Comparison of ENCODE assay signal across 14 cellular contexts in the genomic region with DNA sequence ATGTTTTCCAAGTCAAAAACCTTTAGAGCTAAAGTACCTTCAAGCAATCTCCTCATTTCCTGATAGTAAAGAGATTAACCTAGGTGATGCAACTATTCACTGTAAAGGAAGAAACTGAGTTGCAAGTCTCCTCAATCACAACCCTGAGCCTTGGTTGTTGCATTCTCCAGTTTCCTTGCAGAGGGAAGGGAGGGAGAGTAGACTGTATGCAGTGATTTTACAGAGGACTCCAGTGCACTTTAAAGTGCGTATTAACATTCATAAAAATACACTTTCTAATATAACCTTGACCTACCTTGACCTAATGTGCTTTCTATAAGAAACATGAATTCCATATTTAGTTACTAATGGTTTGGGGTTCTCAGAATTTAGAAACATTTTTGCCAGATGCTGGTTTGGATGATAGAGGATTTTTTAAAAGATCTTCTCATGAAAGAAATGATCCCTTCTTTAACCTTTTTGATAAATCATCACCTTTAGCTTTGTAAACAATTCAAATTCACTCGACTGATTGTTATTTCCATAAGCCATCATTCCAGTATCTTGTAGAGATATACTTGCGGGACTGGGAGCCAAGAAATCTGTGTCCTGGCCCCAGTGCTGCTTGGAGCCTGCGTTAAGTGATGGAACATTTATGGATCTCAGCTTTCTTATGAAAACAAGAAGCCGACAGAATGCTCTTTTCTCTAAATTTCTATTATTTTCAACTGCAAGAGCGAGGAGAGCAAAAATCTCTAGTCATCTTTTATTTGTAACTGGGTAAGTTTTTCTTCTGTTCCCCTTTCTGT.
DNase-seq lines count a peak whose midpoint lies in the region; ATAC-seq and TF ChIP-seq lines count a peak whose summit lies in the region.
"Had no signal": no experiment of that assay in that cellular context is flagged by ENCODE, and none has a peak within 500 bp of the region (broad histone marks: within the 10 kb centered on the region; RNA-seq: fewer than 3 reads in every experiment).

No MANE protein-coding gene starts in this region.

- H3K79me1 ChIP-seq in mesendoderm (ENCODE audit: low read length): no peaks in the 10 kb centered on the region

- no CpG with 5 or more reads among the region's 6 CpGs for WGBS in mesendoderm (ENCODE audit: extremely low coverage, insufficient coverage, low lambda C conversion rate)
- 87% methylated on average over 6 of the region's 6 CpGs for WGBS in smooth muscle cell (ENCODE audit: low lambda C conversion rate)

- CTCF ChIA-PET in OCI-LY7 (lab: Charles Lee; ENCODE audit: unreplicated experiment): no interaction called here

- no peaks in the 10 kb centered on the region for H4K20me1 ChIP-seq in OCI-LY7 (ENCODE audit: insufficient read depth, low read length)
- peaks cover 4% of the 10 kb centered on the region for H4K20me1 ChIP-seq in smooth muscle cell (ENCODE audit: low read depth)
- H4K20me1 ChIP-seq: BLaER1 had no signal

- H2BK15ac ChIP-seq in mesendoderm (replicated peaks; ENCODE audit: low read depth): no peak overlapping the region

- POLR2A ChIA-PET in OCI-LY7 (lab: Charles Lee): interaction anchor here (0.5 to 4.2 kb wide), 6 partner anchors 10 to 375 kb away, joined by 3 to 35 read pairs (median 3); no protein-coding TSS in a partner anchor

- H3K4me2 ChIP-seq in OCI-LY7 (ENCODE audit: low read length): peak overlapping the region; percentile 34
- no peak overlapping the region for H3K4me2 ChIP-seq in mesendoderm (ENCODE audit: low read length)
- no peak overlapping the region for H3K4me2 ChIP-seq in smooth muscle cell
- H3K4me2 ChIP-seq: BLaER1 had no signal

- H4K8ac ChIP-seq in mesendoderm (ENCODE audit: low read depth, low read length): no peak overlapping the region

- intact Hi-C loops in Right ventricle myocardium superior (cut with DNase I) (no loop called here), OCI-LY7 (cut with micrococcal nuclease; ENCODE audit: unreplicated experiment) (loop anchor here (5.0 kb wide), 3 partner anchors 44 to 229 kb away; a partner anchor contains a TSS)

- H3K27ac ChIP-seq in right atrium auricular region: no peak overlapping the region
- H3K27ac ChIP-seq in OCI-LY7 (ENCODE audit: low read depth, low read length, poor library complexity, severe bottlenecking): no peak overlapping the region
- no peak overlapping the region for H3K27ac ChIP-seq in mesendoderm (ENCODE audit: low read depth, low read length)
- H3K27ac ChIP-seq in smooth muscle cell (ENCODE audit: low read depth): peak overlapping the region; percentile 23
- H3K27ac ChIP-seq: BLaER1, GM23248 had no signal

- no peaks in the 10 kb centered on the region for H3F3A ChIP-seq in smooth muscle cell (ENCODE audit: low read depth)

- BruUV-seq in OCI-LY7 (replicated peaks; lab: Mats Ljungman, UMichigan): no TSS peak

- DNase-seq in Right ventricle myocardium superior (no peak), right atrium auricular region (ENCODE audit: low spot score) (no peak), OCI-LY7 (ENCODE audit: low spot score) (peak; percentile 14), mesendoderm (peak; percentile 16), smooth muscle cell (lab: John Stamatoyannopoulos, UW; ENCODE audit: unreplicated experiment) (no peak), CD1c-positive myeloid dendritic cell (ENCODE audit: extremely low spot score) (no peak), NCI-H526 treated with DMSO at 0.1 percent for 48 hours (lab: John Stamatoyannopoulos, UW) (no peak)
- DNase-seq: 8988T; AML-193; CD4-positive, CD25-positive, alpha-beta regulatory T cell; DMS53; GM23248; H7 had no signal

- H3K4me1 ChIP-seq in right atrium auricular region (no peaks in the 10 kb centered on the region), OCI-LY7 (ENCODE audit: insufficient read depth, low read length, poor library complexity, severe bottlenecking) (peaks cover 42% of the 10 kb centered on the region), mesendoderm (ENCODE audit: control insufficient read depth, low read depth, low read length) (no peaks in the 10 kb centered on the region), smooth muscle cell (ENCODE audit: low read depth) (no peaks in the 10 kb centered on the region)
- H3K4me1 ChIP-seq: BLaER1 had no signal

- H2AFZ ChIP-seq in OCI-LY7 (ENCODE audit: low read length) (peak overlapping the region; percentile 73), smooth muscle cell (ENCODE audit: low read depth) (no peak overlapping the region)
- H2AFZ ChIP-seq: GM23248 had no signal

- H3K9ac ChIP-seq in mesendoderm (ENCODE audit: low read length): no peak overlapping the region
- no peak overlapping the region for H3K9ac ChIP-seq in smooth muscle cell (ENCODE audit: low read depth)
- H3K9ac ChIP-seq: BLaER1, GM23248 had no signal

- no peak overlapping the region for H3K18ac ChIP-seq in mesendoderm (ENCODE audit: low read length)

- TF ChIP-seq CTCF in right atrium auricular region (IDR thresholded peaks at IDR 0.05) (no peak), OCI-LY7 (conservative IDR thresholded peaks at IDR 0.05; ENCODE audit: low read length) (no peak), smooth muscle cell (IDR thresholded peaks at IDR 0.05; ENCODE audit: borderline replicate concordance, insufficient read depth, poor library complexity, severe bottlenecking) (no peak)

- no peak overlapping the region for H3K4ac ChIP-seq in mesendoderm (ENCODE audit: low read depth, low read length)

- no peak overlapping the region for H3K4me3 ChIP-seq in right atrium auricular region
- H3K4me3 ChIP-seq in OCI-LY7 (ENCODE audit: low read depth, low read length, poor library complexity, severe bottlenecking): no peak overlapping the region
- no peak overlapping the region for H3K4me3 ChIP-seq in mesendoderm (ENCODE audit: low read length)
- no peak overlapping the region for H3K4me3 ChIP-seq in smooth muscle cell
- H3K4me3 ChIP-seq: BLaER1, GM23248 had no signal

- H4K5ac ChIP-seq in mesendoderm (ENCODE audit: low read length): no peak overlapping the region

- H3K56ac ChIP-seq in mesendoderm (ENCODE audit: low read length): no peak overlapping the region

- H3K9me2 ChIP-seq in OCI-LY7 (ENCODE audit: insufficient read depth, low read length): no peaks in the 10 kb centered on the region

- H2AK5ac ChIP-seq in mesendoderm (ENCODE audit: low read length): no peak overlapping the region

- H3K23ac ChIP-seq in mesendoderm (ENCODE audit: low read length): no peak overlapping the region

- H3K9me3 ChIP-seq in right atrium auricular region: peaks cover 0 to 6% of the 10 kb centered on the region in 2 donors
- 0 out of 2 replicates have a peak, but pooled peaks cover 5% of the 10 kb centered on the region for H3K9me3 ChIP-seq in OCI-LY7 (ENCODE audit: low read length)
- H3K9me3 ChIP-seq in smooth muscle cell (replicated peaks; ENCODE audit: low read depth): no peaks in the 10 kb centered on the region
- H3K9me3 ChIP-seq: BLaER1 had no signal

- H3K79me2 ChIP-seq in OCI-LY7 (ENCODE audit: insufficient read depth, low read depth, low read length) (no peaks in the 10 kb centered on the region), mesendoderm (ENCODE audit: control insufficient read depth, insufficient read depth, low read length) (no peaks in the 10 kb centered on the region), smooth muscle cell (ENCODE audit: low read depth) (peaks cover 6% of the 10 kb centered on the region)

- H3K27me3 ChIP-seq in right atrium auricular region: no peaks in the 10 kb centered on the region
- H3K27me3 ChIP-seq in mesendoderm (ENCODE audit: insufficient read depth, low read length, poor library complexity): no peaks in the 10 kb centered on the region
- H3K27me3 ChIP-seq in smooth muscle cell (ENCODE audit: low read depth): no peaks in the 10 kb centered on the region
- H3K27me3 ChIP-seq: BLaER1 had no signal

- no peak overlapping the region for H2BK5ac ChIP-seq in mesendoderm (ENCODE audit: low read length)

- peak; percentile 62 for ATAC-seq in Right ventricle myocardium superior (ENCODE audit: poor library complexity)

- no peaks in the 10 kb centered on the region for H3K36me3 ChIP-seq in right atrium auricular region
- H3K36me3 ChIP-seq in OCI-LY7 (ENCODE audit: insufficient read depth, low read length): no peaks in the 10 kb centered on the region
- no peaks in the 10 kb centered on the region for H3K36me3 ChIP-seq in mesendoderm (ENCODE audit: control insufficient read depth, insufficient read depth, low read length)
- H3K36me3 ChIP-seq in smooth muscle cell (ENCODE audit: low read depth): no peaks in the 10 kb centered on the region
- H3K36me3 ChIP-seq: BLaER1 had no signal

- no peak overlapping the region for H2BK120ac ChIP-seq in mesendoderm (ENCODE audit: low read depth, low read length)

Comparison
In these comparisons a context has a peak if more than half of its experiments do, and no peak if none do; other contexts are left out.
1. DNase-seq: peak in OCI-LY7 (single experiment) and mesendoderm (single experiment); none in Right ventricle myocardium superior (single experiment), right atrium auricular region (single experiment), smooth muscle cell (single experiment), CD1c-positive myeloid dendritic cell (single experiment) and NCI-H526 treated with DMSO at 0.1 percent for 48 hours (single experiment).